In the genomic region with DNA sequence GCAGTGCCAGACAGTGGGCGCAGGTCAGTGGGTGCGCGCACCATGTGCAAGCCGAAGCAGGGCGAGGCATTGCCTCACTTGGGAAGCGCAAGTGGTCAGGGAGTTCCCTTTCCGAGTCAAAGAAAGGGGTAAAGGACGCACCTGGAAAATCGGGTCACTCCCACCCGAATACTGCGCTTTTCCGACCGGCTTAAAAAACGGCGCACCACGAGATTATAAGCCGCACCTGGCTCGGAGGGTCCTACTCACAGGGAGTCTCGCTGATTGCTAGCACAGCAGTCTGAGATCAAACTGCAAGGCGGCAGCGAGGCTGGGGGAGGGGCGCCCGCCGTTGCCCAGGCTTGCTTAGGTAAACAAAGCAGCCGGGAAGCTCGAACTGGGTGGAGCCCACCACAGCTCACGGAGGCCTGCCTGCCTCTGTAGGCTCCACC, we compare ENCODE assay signal across 1 cellular context.
A peak's percentile ranks its signal among the peaks of the same experiment; 100 is the strongest.
TF ChIP-seq lines count a peak whose summit lies in the region.
"Not testable (repeated sequence)": the region's sequence is repeated elsewhere in the genome, so short reads cannot be mapped to it uniquely, and the experiment has no call there.

No MANE protein-coding gene starts in this region.

TF ChIP-seq in K562, 482 proteins besides CTCF, POLR2A, EP300 and RAD21 (continued from another document):
- TF ChIP-seq TAF1 (IDR thresholded peaks at IDR 0.05; ENCODE audit: control insufficient read depth, extremely low read depth, insufficient read depth, low read length, severe bottlenecking): peak; percentile 37
- TF ChIP-seq PHF8 (IDR thresholded peaks at IDR 0.05; ENCODE audit: borderline replicate concordance, low read length): peak; percentile 38; the same call in 1 of the 2 replicates
- TF ChIP-seq HNRNPLL (IDR thresholded peaks at IDR 0.05; ENCODE audit: low read depth, low read length, poor library complexity, severe bottlenecking): peak; percentile 14
- peak in 1 of 2 experiments; percentile 68; a peak in 2 of 4 replicates for TF ChIP-seq FOXA3 (CRISPR knock-in tag; conservative IDR thresholded peaks at IDR 0.05 in 1 of 2, IDR thresholded peaks at IDR 0.05 in 1 of 2)
- TF ChIP-seq ATF1 (CRISPR knock-in tag; IDR thresholded peaks at IDR 0.05): not testable (repeated sequence)
- 0 out of 2 replicates have a peak, but pooled peaks have one; percentile 11 for TF ChIP-seq ATF1 (tag; IDR thresholded peaks at IDR 0.05)
- peak; percentile 54 for TF ChIP-seq EP400 (IDR thresholded peaks at IDR 0.05)
